ENCODE assay signal across 8 cellular contexts in genomic region chr17:5584383-5584951, GRCh38. TPM values are rescaled to one million over a fixed set of nuclear protein-coding genes. Genes with fewer than 3 reads are reported as not detected.
DNase-seq lines count a peak whose midpoint lies in the region; ATAC-seq and TF ChIP-seq lines count a peak whose summit lies in the region.

NLRP1 (minus strand) TSS chr17:5584509; CDS start chr17:5583957, 552 bp downstream.

- H3K27ac ChIP-seq in ovary (peak within 1 kb of the TSS; percentile 7 to 28), thoracic aorta (peak within 1 kb of the TSS; percentile 87 to 88)

- H3K9me3 ChIP-seq in ovary: no peaks in the 10 kb centered on the region
- H3K9me3 ChIP-seq in thoracic aorta: no peaks in the 10 kb centered on the region

- ATAC-seq in GM18909 (IDR thresholded peaks at IDR 0.05; ENCODE audit: poor library complexity, unreplicated experiment) (peak; percentile 88), HG03159 (IDR thresholded peaks at IDR 0.05; ENCODE audit: unreplicated experiment) (peak; percentile 83), thoracic aorta (ENCODE audit: insufficient number of reproducible peaks, low FRiP score, low read depth) (peak; percentile 85)

- peak within 1 kb of the TSS; percentile 43 for H3K4me3 ChIP-seq in ovary
- peak within 1 kb of the TSS; percentile 82 for H3K4me3 ChIP-seq in thoracic aorta

- H3K27me3 ChIP-seq in ovary: no peaks in the 10 kb centered on the region
- H3K27me3 ChIP-seq in thoracic aorta (replicated peaks; ENCODE audit: insufficient read depth): no peaks in the 10 kb centered on the region

- H3K4me1 ChIP-seq in ovary (ENCODE audit: insufficient read depth): no peaks in the 10 kb centered on the region
- H3K4me1 ChIP-seq in thoracic aorta (ENCODE audit: control insufficient read depth in 1 of 2, low read depth in 2 of 2): peaks cover 15 to 48% of the 10 kb centered on the region in 2 donors

- H3K36me3 ChIP-seq in ovary (no peaks in the 10 kb centered on the region), thoracic aorta (peaks cover 6% of the 10 kb centered on the region)

- intact Hi-C loops in ovary (cut with DNase I): no loop called here

- peak; percentile 95 for DNase-seq in AG08395 (ENCODE audit: low spot score)
- DNase-seq in RPMI8226: peak; percentile 79
- DNase-seq in activated T-helper 9 cell treated with anti-CD3 and anti-CD28 coated beads, Interleukin-2, amount 50 U/mL, for 16 hours (ENCODE audit: low read depth): peak; percentile 87
- peak; percentile 35 for DNase-seq in foreskin melanocyte
- DNase-seq in ovary: peak; percentile 47 to 75 (median 63)
- DNase-seq in thoracic aorta (ENCODE audit: low spot score): peak; percentile 83

- no peak for TF ChIP-seq POLR2A in ovary (IDR thresholded peaks at IDR 0.05)

- TF ChIP-seq CTCF in ovary (IDR thresholded peaks at IDR 0.05) (no peak), thoracic aorta (IDR thresholded peaks at IDR 0.05) (no peak)

- WGBS in ovary, 3 donors: 42 to 50% (median 47%) methylated on average over 9 to 11 of the region's 11 CpGs

- no peak for TF ChIP-seq EP300 in ovary (IDR thresholded peaks at IDR 0.05)

RNA-seq across cellular contexts. Expression of gene NLRP1, which starts in this region (rescaled TPM):
- 10 to 100 TPM; 43.7 to 75.9 (median 64.5) TPM for total RNA-seq in ovary
- 10 to 100 TPM; 29.3 to 45.4 TPM for polyA plus RNA-seq in ovary
- 10 to 100 TPM; 62.7 to 73.2 TPM for total RNA-seq in thoracic aorta

Comparison
In these comparisons a context has a peak if more than half of its experiments do, and no peak if none do; other contexts are left out.
1. Peak in every context shown above with its lines: DNase-seq, ATAC-seq, H3K4me3 ChIP-seq and H3K27ac ChIP-seq.
2. DNase-seq: peak in every context shown above with its lines; median percentile 95 in AG08395; 87 in activated T-helper 9 cell treated with anti-CD3 and anti-CD28 coated beads, Interleukin-2, amount 50 U/mL, for 16 hours; 83 in thoracic aorta; 79 in RPMI8226; 63 in ovary; 35 in foreskin melanocyte.